2 cellular contexts compared by ENCODE assay signal in the genomic region with DNA sequence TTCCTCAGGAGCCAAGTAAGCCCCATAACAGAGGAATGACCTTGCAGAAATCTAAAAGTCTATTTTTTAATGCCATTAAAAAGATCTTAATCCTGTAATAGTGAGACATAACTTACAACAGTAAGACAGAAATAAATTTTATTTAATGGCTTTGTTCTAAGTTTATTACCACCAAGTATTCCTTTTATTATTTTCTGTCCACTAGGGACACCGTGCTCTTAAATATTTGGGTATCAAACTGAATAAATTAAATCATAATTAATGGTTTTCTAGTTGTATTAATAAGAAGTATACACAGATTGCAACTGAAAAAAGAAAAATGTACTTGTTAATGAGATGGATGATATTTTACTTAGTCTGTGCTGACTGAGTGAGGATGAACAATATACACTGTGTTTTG.
TF ChIP-seq lines count a peak whose summit lies in the region.

No MANE protein-coding gene starts in this region.

TF ChIP-seq in SK-N-SH, 30 proteins besides CTCF, POLR2A, EP300 and RAD21 (continued from another document):
- TF ChIP-seq IRF3 (IDR thresholded peaks at IDR 0.05; ENCODE audit: low read depth, low read length) (no peak), SMC3 (IDR thresholded peaks at IDR 0.05; ENCODE audit: low read depth, low read length) (no peak), POLR2AphosphoS5 (IDR thresholded peaks at IDR 0.05; ENCODE audit: low read depth, low read length) (no peak)
TF ChIP-seq in SK-N-SH: peak in this region for 0.

TF ChIP-seq in SK-N-SH treated with all-trans-retinoic acid at 6 μM for 48 hours, 23 proteins besides CTCF, POLR2A, EP300 and RAD21 (continued from another document):
- TF ChIP-seq, protein P1, sequence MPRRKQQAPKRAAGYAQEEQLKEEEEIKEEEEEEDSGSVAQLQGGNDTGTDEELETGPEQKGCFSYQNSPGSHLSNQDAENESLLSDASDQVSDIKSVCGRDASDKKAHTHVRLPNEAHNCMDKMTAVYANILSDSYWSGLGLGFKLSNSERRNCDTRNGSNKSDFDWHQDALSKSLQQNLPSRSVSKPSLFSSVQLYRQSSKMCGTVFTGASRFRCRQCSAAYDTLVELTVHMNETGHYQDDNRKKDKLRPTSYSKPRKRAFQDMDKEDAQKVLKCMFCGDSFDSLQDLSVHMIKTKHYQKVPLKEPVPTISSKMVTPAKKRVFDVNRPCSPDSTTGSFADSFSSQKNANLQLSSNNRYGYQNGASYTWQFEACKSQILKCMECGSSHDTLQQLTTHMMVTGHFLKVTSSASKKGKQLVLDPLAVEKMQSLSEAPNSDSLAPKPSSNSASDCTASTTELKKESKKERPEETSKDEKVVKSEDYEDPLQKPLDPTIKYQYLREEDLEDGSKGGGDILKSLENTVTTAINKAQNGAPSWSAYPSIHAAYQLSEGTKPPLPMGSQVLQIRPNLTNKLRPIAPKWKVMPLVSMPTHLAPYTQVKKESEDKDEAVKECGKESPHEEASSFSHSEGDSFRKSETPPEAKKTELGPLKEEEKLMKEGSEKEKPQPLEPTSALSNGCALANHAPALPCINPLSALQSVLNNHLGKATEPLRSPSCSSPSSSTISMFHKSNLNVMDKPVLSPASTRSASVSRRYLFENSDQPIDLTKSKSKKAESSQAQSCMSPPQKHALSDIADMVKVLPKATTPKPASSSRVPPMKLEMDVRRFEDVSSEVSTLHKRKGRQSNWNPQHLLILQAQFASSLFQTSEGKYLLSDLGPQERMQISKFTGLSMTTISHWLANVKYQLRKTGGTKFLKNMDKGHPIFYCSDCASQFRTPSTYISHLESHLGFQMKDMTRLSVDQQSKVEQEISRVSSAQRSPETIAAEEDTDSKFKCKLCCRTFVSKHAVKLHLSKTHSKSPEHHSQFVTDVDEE (CRISPR knock-in tag; IDR thresholded peaks at IDR 0.05), result no peak
- TF ChIP-seq TCF4 (CRISPR knock-in tag; IDR thresholded peaks at IDR 0.05; ENCODE audit: borderline replicate concordance) (no peak), GLIS3 (CRISPR knock-in tag; IDR thresholded peaks at IDR 0.05) (no peak), PATZ1 (CRISPR knock-in tag; IDR thresholded peaks at IDR 0.05; ENCODE audit: borderline replicate concordance) (no peak), ZNF70 (CRISPR knock-in tag; IDR thresholded peaks at IDR 0.05) (no peak), BACH2 (CRISPR knock-in tag; IDR thresholded peaks at IDR 0.05; ENCODE audit: borderline replicate concordance) (no peak)
